1 cellular context compared by ENCODE assay signal in genomic region chr15:38740206-38740605, GRCh38.
TF ChIP-seq lines count a peak whose summit lies in the region.

No MANE protein-coding gene starts in this region.

TF ChIP-seq in IMR-90, 13 proteins besides CTCF, POLR2A, EP300 and RAD21 (continued from another document):
- no peak for TF ChIP-seq ELK1 (IDR thresholded peaks at IDR 0.05; ENCODE audit: borderline replicate concordance, low read depth, low read length)
- no peak for TF ChIP-seq BHLHE40 (IDR thresholded peaks at IDR 0.05; ENCODE audit: low read depth, low read length)
- no peak for TF ChIP-seq MAFK (IDR thresholded peaks at IDR 0.05; ENCODE audit: low read depth, low read length)
- TF ChIP-seq RFX5 (IDR thresholded peaks at IDR 0.05; ENCODE audit: low read depth, low read length), result no peak
- no peak for TF ChIP-seq RCOR1 (IDR thresholded peaks at IDR 0.05; ENCODE audit: insufficient replicate concordance, low read length)
- TF ChIP-seq CHD1 (IDR thresholded peaks at IDR 0.05; ENCODE audit: low read depth, low read length), result no peak
TF ChIP-seq in IMR-90: peak in this region for 0.
